ENCODE assay signal across 8 cellular contexts in genomic region chr1:150515328-150516049, GRCh38. TPM values are rescaled to one million over a fixed set of nuclear protein-coding genes. Genes with fewer than 3 reads are reported as not detected.
DNase-seq lines count a peak whose midpoint lies in the region; ATAC-seq, FAIRE-seq and TF ChIP-seq lines count a peak whose summit lies in the region.

Gene FALEC (plus strand): TSS chr1:150515752.

- peaks cover 0 to 2% (median 0%) of the 10 kb centered on the region in 5 experiments for H3K9me3 Mint-ChIP-seq in brain

- peak; percentile 83 for FAIRE-seq in TTC549 (lab: Jason Lieb, UNC)

- ATAC-seq in GM18519 (IDR thresholded peaks at IDR 0.05; ENCODE audit: low FRiP score, unreplicated experiment) (peak; percentile 82), HG03060 (IDR thresholded peaks at IDR 0.05; ENCODE audit: low read depth, unreplicated experiment) (peak; percentile 87)

- H3K4me3 ChIP-seq in iPS-11a (ENCODE audit: low read depth, low read length) (peak within 1 kb of the TSS; percentile 81), skeletal muscle cell (ENCODE audit: low read depth, low read length) (peak within 1 kb of the TSS; percentile 63)

- peak within 1 kb of the TSS; percentile 88 to 95 (median 91) for H3K4me3 Mint-ChIP-seq in brain

- H3K36me3 Mint-ChIP-seq in brain, result no peaks in the 10 kb centered on the region

- H3K27ac Mint-ChIP-seq in brain, result peak within 1 kb of the TSS; percentile 88 to 94 (median 93)

- H3K4me1 Mint-ChIP-seq in brain, result peaks cover 41% of the 10 kb centered on the region

- peaks cover 5% of the 10 kb centered on the region for H3K27me3 Mint-ChIP-seq in brain

- TF ChIP-seq CTCF in brain (conservative IDR thresholded peaks at IDR 0.05), result peak in 1 of 2 experiments; percentile 16

- DNase-seq in 8988T (peak; percentile 88), NCI-H2107 (lab: John Stamatoyannopoulos, UW) (peak; percentile 95), skeletal muscle cell (ENCODE audit: low read depth) (peak; percentile 81)

RNA-seq across cellular contexts. Expression of gene FALEC, which starts in this region (rescaled TPM):
- not detected for polyA plus RNA-seq in brain (ENCODE audit: insufficient read depth, low read depth, low replicate concordance)

Comparison
In these comparisons a context has a peak if more than half of its experiments do, and no peak if none do; other contexts are left out.
1. Peak in every context shown above with its lines: DNase-seq, ATAC-seq and H3K4me3 ChIP-seq.